In the genomic region with DNA sequence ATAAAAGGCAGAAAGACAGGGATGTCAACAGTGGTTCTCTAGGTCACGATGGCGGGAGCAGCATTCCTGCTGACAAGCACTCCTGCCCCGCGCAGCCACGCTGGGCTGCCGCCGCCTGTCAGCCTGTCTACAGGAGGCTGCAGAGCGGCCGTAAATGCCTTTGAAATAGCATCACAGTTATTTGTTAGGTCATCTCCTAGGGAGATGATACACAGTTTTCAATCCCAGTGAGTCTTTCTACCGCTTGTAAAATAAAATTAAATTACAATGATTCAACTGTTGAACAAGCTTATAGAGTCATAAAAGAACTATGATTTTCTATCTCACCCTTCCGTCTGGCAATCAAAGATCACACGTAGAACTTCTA, we compare ENCODE assay signal across 19 cellular contexts. TPM values are rescaled to one million over a fixed set of nuclear protein-coding genes. Genes with fewer than 3 reads are reported as not detected.
DNase-seq lines count a peak whose midpoint lies in the region; ATAC-seq, FAIRE-seq and TF ChIP-seq lines count a peak whose summit lies in the region.
"Had no signal": no experiment of that assay in that cellular context is flagged by ENCODE, and none has a peak within 500 bp of the region (broad histone marks: within the 10 kb centered on the region; RNA-seq: fewer than 3 reads in every experiment).

No MANE protein-coding gene starts in this region.

- TF ChIP-seq POLR2A in Peyer's patch (IDR thresholded peaks at IDR 0.05): peak in 1 of 2 donors; percentile 25

- H3K4me3 ChIP-seq in Peyer's patch (no peak overlapping the region), hepatocyte (no peak overlapping the region), pancreas (no peak overlapping the region), right cardiac atrium (ENCODE audit: low read length) (no peak overlapping the region)

- no peaks in the 10 kb centered on the region for H3K79me2 ChIP-seq in hepatocyte

- H3K9me2 ChIP-seq in hepatocyte (replicated peaks; ENCODE audit: insufficient read depth): no peaks in the 10 kb centered on the region

- H3K27me3 ChIP-seq in Peyer's patch: no peaks in the 10 kb centered on the region
- no peaks in the 10 kb centered on the region for H3K27me3 ChIP-seq in hepatocyte
- no peaks in the 10 kb centered on the region for H3K27me3 ChIP-seq in pancreas
- H3K27me3 ChIP-seq in right cardiac atrium (ENCODE audit: control insufficient read depth, insufficient read depth): no peaks in the 10 kb centered on the region

- intact Hi-C loops in pancreas (cut with DNase I): no loop called here
- intact Hi-C loops in right cardiac atrium (cut with DNase I): no loop called here

- FAIRE-seq in pancreas (lab: Jason Lieb, UNC): no peak
- FAIRE-seq: endometrium, HTR-8/SVneo, islet of Langerhans had no signal

- WGBS in hepatocyte (ENCODE audit: low lambda C conversion rate, missing lambda C conversion rate): 47% methylated on average over 12 of the region's 12 CpGs
- WGBS in pancreas, 2 donors: 91% methylated on average over 12 of the region's 12 CpGs
- WGBS in right cardiac atrium: 84% methylated on average over 12 of the region's 12 CpGs

- no peaks in the 10 kb centered on the region for H4K20me1 ChIP-seq in hepatocyte (ENCODE audit: insufficient read depth, poor library complexity, severe bottlenecking)

- H3K9me3 ChIP-seq in Peyer's patch: no peaks in the 10 kb centered on the region
- no peaks in the 10 kb centered on the region for H3K9me3 ChIP-seq in hepatocyte (ENCODE audit: low read depth)
- no peaks in the 10 kb centered on the region for H3K9me3 ChIP-seq in pancreas
- H3K9me3 ChIP-seq in right cardiac atrium (ENCODE audit: control insufficient read depth, low read length): no peaks in the 10 kb centered on the region

- peak; percentile 4 for DNase-seq in SIG-M5 treated with dmso at 0.1 percent for 504 hours (lab: John Stamatoyannopoulos, UW; ENCODE audit: unreplicated experiment)
- no peak for DNase-seq in SIG-M5 (lab: John Stamatoyannopoulos, UW)
- peak in 2 of 3 donors; percentile 80 for DNase-seq in Peyer's patch
- peak; percentile 72 for DNase-seq in hepatocyte (ENCODE audit: low spot score)
- DNase-seq in stromal cell of bone marrow (ENCODE audit: low read depth): peak; percentile 6
- no peak for DNase-seq in pancreas
- no peak for DNase-seq in NCI-H82 (lab: John Stamatoyannopoulos, UW)
- no peak for DNase-seq in right cardiac atrium
- DNase-seq: activated CD8-positive, alpha-beta memory T cell treated with anti-CD3 and anti-CD28 coated beads, Interleukin-2, amount 50 U/mL, for 48 hours; activated naive CD4-positive, alpha-beta T cell treated with anti-CD3 and anti-CD28 coated beads, Interleukin-2, amount 50 U/mL, for 16 hours; caudate nucleus; CD4-positive, alpha-beta T cell; GF-D8; NCI-H2081 had no signal

- no peaks in the 10 kb centered on the region for H3K36me3 ChIP-seq in Peyer's patch
- no peaks in the 10 kb centered on the region for H3K36me3 ChIP-seq in hepatocyte (replicated peaks; ENCODE audit: insufficient read depth, low read depth)
- H3K36me3 ChIP-seq in pancreas: no peaks in the 10 kb centered on the region

- H2AFZ ChIP-seq in hepatocyte: no peak overlapping the region

- TF ChIP-seq CTCF in Peyer's patch (IDR thresholded peaks at IDR 0.05) (no peak), hepatocyte (IDR thresholded peaks at IDR 0.05; ENCODE audit: poor library complexity) (no peak), pancreas (IDR thresholded peaks at IDR 0.05) (no peak)

- H3K4me1 ChIP-seq in Peyer's patch (peaks cover 0 to 61% (median 3%) of the 10 kb centered on the region in 4 donors), hepatocyte (ENCODE audit: insufficient read depth) (no peaks in the 10 kb centered on the region), pancreas (no peaks in the 10 kb centered on the region), right cardiac atrium (ENCODE audit: control insufficient read depth, insufficient read depth, low read length) (no peaks in the 10 kb centered on the region)

- H3K4me2 ChIP-seq in hepatocyte: no peak overlapping the region

- H3K27ac ChIP-seq in Peyer's patch (peak overlapping the region in 3 of 4 donors; percentile 46 to 81 (median 72)), hepatocyte (peak overlapping the region; percentile 31), pancreas (no peak overlapping the region), right cardiac atrium (ENCODE audit: low read length) (no peak overlapping the region)
- H3K27ac ChIP-seq: 22Rv1 had no signal

- no peak for ATAC-seq in pancreas
- ATAC-seq in right cardiac atrium: no peak

RNA-seq across cellular contexts. Expression of gene SLC7A9, which starts 7.3 kb away (rescaled TPM):
- 1,000 to 10,000 TPM in 1 of 4 donors, 100 to 1,000 TPM in 2, 10 to 100 TPM in 1; 22.3 to 1,183 (median 609) TPM for total RNA-seq in Peyer's patch
- total RNA-seq in hepatocyte: 9.6 and 11.9 TPM in 2 replicates
- polyA plus RNA-seq in hepatocyte: 6.1 and 7.6 TPM in 2 replicates
- total RNA-seq in pancreas: under 1 TPM in 3 of 6 donors, not detected in 3; 0.08 to 0.44 (median 0.28) TPM
- 1 to 10 TPM in 1 of 2 donors, under 1 TPM in 1; 0.27 to 1.1 TPM for polyA plus RNA-seq in pancreas
- under 1 TPM in 1 of 4 donors, not detected in 3; 0.18 TPM for total RNA-seq in right cardiac atrium
- 0.18 TPM for polyA plus RNA-seq in right cardiac atrium
- total RNA-seq: glomerular endothelial cell had no signal

Comparison
In these comparisons a context has a peak if more than half of its experiments do, and no peak if none do; other contexts are left out.
1. DNase-seq: peak in SIG-M5 treated with dmso at 0.1 percent for 504 hours (single experiment), Peyer's patch (2 of 3), hepatocyte (single experiment) and stromal cell of bone marrow (single experiment); none in SIG-M5 (single experiment), pancreas (0 of 6), NCI-H82 (single experiment) and right cardiac atrium (0 of 3).
2. H3K27ac ChIP-seq: peak in Peyer's patch (3 of 4) and hepatocyte (single experiment); none in pancreas (0 of 4) and right cardiac atrium (single experiment).